1 cellular context compared by ENCODE assay signal in genomic region chr6:24283043-24283985, GRCh38.
TF ChIP-seq lines count a peak whose summit lies in the region.

No MANE protein-coding gene starts in this region.

TF ChIP-seq in HEK293, 187 proteins besides CTCF, POLR2A, EP300 and RAD21 (continued from another document):
- TF ChIP-seq IKZF3 (tag by site-specific recombination; IDR thresholded peaks at IDR 0.05) (0 out of 2 replicates have a peak, but pooled peaks have one; percentile 9), ZNF335 (tag by site-specific recombination; conservative IDR thresholded peaks at IDR 0.05) (peak; percentile 62), PRDM1 (tag by site-specific recombination; IDR thresholded peaks at IDR 0.05) (peak; percentile 69), ZBTB20 (tag by site-specific recombination; IDR thresholded peaks at IDR 0.05) (0 out of 2 replicates have a peak, but pooled peaks have one; percentile 19), ZFP3 (tag by site-specific recombination; IDR thresholded peaks at IDR 0.05; ENCODE audit: low read depth) (no peak), ZNF624 (tag by site-specific recombination; IDR thresholded peaks at IDR 0.05) (no peak), ZBTB10 (tag by site-specific recombination; IDR thresholded peaks at IDR 0.05) (no peak), ZNF354C (tag by site-specific recombination; IDR thresholded peaks at IDR 0.05; ENCODE audit: borderline replicate concordance, low read depth) (no peak), ZNF785 (tag by site-specific recombination; IDR thresholded peaks at IDR 0.05) (no peak), OSR2 (tag by site-specific recombination; IDR thresholded peaks at IDR 0.05) (0 out of 2 replicates have a peak, but pooled peaks have one; percentile 14), SP3 (tag by site-specific recombination; IDR thresholded peaks at IDR 0.05) (no peak), ZNF501 (tag by site-specific recombination; IDR thresholded peaks at IDR 0.05) (no peak), ZNF16 (tag by site-specific recombination; IDR thresholded peaks at IDR 0.05; ENCODE audit: low read depth) (no peak), ZNF776 (tag by site-specific recombination; IDR thresholded peaks at IDR 0.05; ENCODE audit: borderline replicate concordance) (no peak), ZSCAN30 (tag by site-specific recombination; IDR thresholded peaks at IDR 0.05) (no peak), ZNF202 (tag by site-specific recombination; IDR thresholded peaks at IDR 0.05; ENCODE audit: borderline replicate concordance) (no peak), ZBTB21 (tag by site-specific recombination; IDR thresholded peaks at IDR 0.05) (no peak), ZNF302 (tag by site-specific recombination; IDR thresholded peaks at IDR 0.05; ENCODE audit: low read depth) (no peak), ZNF148 (tag by site-specific recombination; IDR thresholded peaks at IDR 0.05; ENCODE audit: borderline replicate concordance) (no peak), ZNF777 (tag by site-specific recombination; IDR thresholded peaks at IDR 0.05; ENCODE audit: borderline replicate concordance) (no peak), HOXC10 (CRISPR knock-in tag; IDR thresholded peaks at IDR 0.05) (no peak), TRIM28 (IDR thresholded peaks at IDR 0.05; ENCODE audit: borderline replicate concordance, low read length) (0 out of 2 replicates have a peak, but pooled peaks have one; percentile 69), PRDM4 (tag by site-specific recombination; IDR thresholded peaks at IDR 0.05) (0 out of 2 replicates have a peak, but pooled peaks have one; percentile 14), ZNF366 (tag by site-specific recombination; conservative IDR thresholded peaks at IDR 0.05) (0 out of 2 replicates have a peak, but pooled peaks have one; percentile 24), ZNF670 (tag by site-specific recombination; IDR thresholded peaks at IDR 0.05; ENCODE audit: low read depth) (no peak), KLF7 (tag by site-specific recombination; IDR thresholded peaks at IDR 0.05; ENCODE audit: borderline replicate concordance) (no peak), ZNF660 (tag by site-specific recombination; IDR thresholded peaks at IDR 0.05) (peak; percentile 94), ZNF426 (tag by site-specific recombination; IDR thresholded peaks at IDR 0.05) (no peak), ZNF791 (tag by site-specific recombination; IDR thresholded peaks at IDR 0.05) (no peak), GLIS2 (tag by site-specific recombination; IDR thresholded peaks at IDR 0.05) (no peak), ZNF549 (tag by site-specific recombination; IDR thresholded peaks at IDR 0.05) (no peak), ZNF623 (tag by site-specific recombination; IDR thresholded peaks at IDR 0.05) (no peak), EGR2 (tag by site-specific recombination; IDR thresholded peaks at IDR 0.05; ENCODE audit: low read depth) (no peak), HIC1 (tag by site-specific recombination; IDR thresholded peaks at IDR 0.05) (no peak), ZSCAN16 (tag by site-specific recombination; IDR thresholded peaks at IDR 0.05) (no peak), MYNN (tag by site-specific recombination; IDR thresholded peaks at IDR 0.05; ENCODE audit: borderline replicate concordance) (no peak), ZNF23 (tag by site-specific recombination; IDR thresholded peaks at IDR 0.05; ENCODE audit: borderline replicate concordance) (no peak), ZNF324 (tag by site-specific recombination; IDR thresholded peaks at IDR 0.05) (no peak), ZBTB8A (tag by site-specific recombination; IDR thresholded peaks at IDR 0.05) (no peak), ZNF488 (tag by site-specific recombination; IDR thresholded peaks at IDR 0.05) (no peak), ZNF146 (tag by site-specific recombination; IDR thresholded peaks at IDR 0.05) (no peak), ZNF266 (tag by site-specific recombination; IDR thresholded peaks at IDR 0.05; ENCODE audit: low read depth) (no peak), ZNF658 (tag by site-specific recombination; IDR thresholded peaks at IDR 0.05) (no peak), ZNF48 (tag by site-specific recombination; IDR thresholded peaks at IDR 0.05) (no peak), ZNF768 (tag by site-specific recombination; IDR thresholded peaks at IDR 0.05) (no peak), ZNF529 (tag by site-specific recombination; IDR thresholded peaks at IDR 0.05; ENCODE audit: insufficient replicate concordance) (no peak), KLF16 (tag by site-specific recombination; IDR thresholded peaks at IDR 0.05) (no peak), GLIS1 (tag by site-specific recombination; IDR thresholded peaks at IDR 0.05) (no peak), ZNF654 (tag by site-specific recombination; IDR thresholded peaks at IDR 0.05; ENCODE audit: low read depth) (peak; percentile 85), ZNF521 (tag by site-specific recombination; IDR thresholded peaks at IDR 0.05) (no peak), ZNF580 (tag by site-specific recombination; IDR thresholded peaks at IDR 0.05) (no peak), ZNF76 (tag by site-specific recombination; IDR thresholded peaks at IDR 0.05; ENCODE audit: borderline replicate concordance, low read depth) (no peak), ZFP69B (tag by site-specific recombination; IDR thresholded peaks at IDR 0.05) (no peak), WT1 (tag by site-specific recombination; IDR thresholded peaks at IDR 0.05) (peak; percentile 56), ZNF514 (tag by site-specific recombination; IDR thresholded peaks at IDR 0.05) (no peak), ZNF404 (tag by site-specific recombination; IDR thresholded peaks at IDR 0.05) (no peak), ZNF707 (tag by site-specific recombination; IDR thresholded peaks at IDR 0.05) (no peak), INSM2 (tag by site-specific recombination; IDR thresholded peaks at IDR 0.05) (no peak), ZNF677 (tag by site-specific recombination; IDR thresholded peaks at IDR 0.05) (no peak)
